ENCODE assay signal across 8 cellular contexts in genomic region chr18:24544141-24544498, GRCh38.
DNase-seq lines count a peak whose midpoint lies in the region; ATAC-seq and TF ChIP-seq lines count a peak whose summit lies in the region.

No MANE protein-coding gene starts in this region.

- no peak overlapping the region for H3K27ac ChIP-seq in neural cell (ENCODE audit: low read length)
- no peak overlapping the region for H3K27ac ChIP-seq in CD8-positive, alpha-beta memory T cell (ENCODE audit: low read depth, low read length)

- no peak overlapping the region for H3K27ac Mint-ChIP-seq in CD8-positive, alpha-beta memory T cell

- no peak for ATAC-seq in GM21390 (IDR thresholded peaks at IDR 0.05; ENCODE audit: unreplicated experiment)

- H3K79me2 ChIP-seq in neural cell (replicated peaks; ENCODE audit: insufficient read depth, low read length) = no peaks in the 10 kb centered on the region

- TF ChIP-seq RAD21 in neural cell (conservative IDR thresholded peaks at IDR 0.05) = peak; percentile 83

- H3K4me2 ChIP-seq in neural cell (ENCODE audit: low read length) = no peak overlapping the region

- no peaks in the 10 kb centered on the region for H3F3A ChIP-seq in neural cell (ENCODE audit: insufficient read depth, low read length, poor library complexity, severe bottlenecking)

- POLR2A ChIA-PET in CD8-positive, alpha-beta memory T cell (lab: Charles Lee) = no interaction called here

- TF ChIP-seq CTCF in GM10266 (IDR thresholded peaks at IDR 0.05; ENCODE audit: control insufficient read depth, insufficient read depth, low read depth, missing control alignments) = peak; percentile 35
- no peak for TF ChIP-seq CTCF in cardiac fibroblast (IDR thresholded peaks at IDR 0.05; ENCODE audit: low read depth, low read length)
- TF ChIP-seq CTCF in neural cell (IDR thresholded peaks at IDR 0.05; ENCODE audit: poor library complexity, severe bottlenecking) = peak; percentile 80

- no peak overlapping the region for H2AFZ ChIP-seq in neural cell (ENCODE audit: low read depth, low read length)

- TF ChIP-seq EP300 in neural cell (conservative IDR thresholded peaks at IDR 0.05; ENCODE audit: poor library complexity, severe bottlenecking) = no peak

- no peaks in the 10 kb centered on the region for H3K9me2 ChIP-seq in neural cell (ENCODE audit: insufficient read depth, low read length)

- H3K9me3 ChIP-seq in neural cell (ENCODE audit: low read length) = no peaks in the 10 kb centered on the region
- H3K9me3 ChIP-seq in CD8-positive, alpha-beta memory T cell (ENCODE audit: low read length) = no peaks in the 10 kb centered on the region

- no peaks in the 10 kb centered on the region for H3K4me1 ChIP-seq in CD8-positive, alpha-beta memory T cell (ENCODE audit: insufficient read depth, low read length)

- no peaks in the 10 kb centered on the region for H3K36me3 ChIP-seq in neural cell (ENCODE audit: insufficient read depth, low read length)
- no peaks in the 10 kb centered on the region for H3K36me3 ChIP-seq in CD8-positive, alpha-beta memory T cell (ENCODE audit: insufficient read depth, low read length)

- no peaks in the 10 kb centered on the region for H3K27me3 ChIP-seq in neural cell (ENCODE audit: insufficient read depth, low read depth, low read length)
- no peaks in the 10 kb centered on the region for H3K27me3 ChIP-seq in CD8-positive, alpha-beta memory T cell (ENCODE audit: insufficient read depth, low read length, poor library complexity, severe bottlenecking)

- no peaks in the 10 kb centered on the region for H4K20me1 ChIP-seq in neural cell (ENCODE audit: insufficient read depth)

- H3K4me3 ChIP-seq in cardiac fibroblast (replicated peaks in 1 of 2; ENCODE audit: low read depth in 2 of 2, low read length in 2 of 2) (no peak overlapping the region), neural cell (ENCODE audit: low read length) (no peak overlapping the region)
- H3K4me3 ChIP-seq in CD8-positive, alpha-beta memory T cell (ENCODE audit: low read length) = no peak overlapping the region

- no peaks in the 10 kb centered on the region for H3K9me3 Mint-ChIP-seq in CD8-positive, alpha-beta memory T cell

- no peaks in the 10 kb centered on the region for H3K36me3 Mint-ChIP-seq in CD8-positive, alpha-beta memory T cell

- no peak overlapping the region for H3K9ac ChIP-seq in neural cell (ENCODE audit: low read length)

- DNase-seq in GM10266 (ENCODE audit: extremely low spot score) = no peak
- peak; percentile 7 for DNase-seq in NCI-H146 (lab: John Stamatoyannopoulos, UW)
- DNase-seq in cardiac fibroblast (ENCODE audit: low read depth in 2 of 2) = peak; percentile 35 to 36
- no peak for DNase-seq in CD8-positive, alpha-beta memory T cell
- DNase-seq in T-helper 2 cell = no peak
- no peak for DNase-seq in activated gamma-delta T cell (lab: John Stamatoyannopoulos, UW)

- H3K4me3 Mint-ChIP-seq in CD8-positive, alpha-beta memory T cell = no peak overlapping the region

- no peaks in the 10 kb centered on the region for H3K4me1 Mint-ChIP-seq in CD8-positive, alpha-beta memory T cell

- CTCF ChIA-PET in CD8-positive, alpha-beta memory T cell (lab: Charles Lee) = no interaction called here

- H3K27me3 Mint-ChIP-seq in CD8-positive, alpha-beta memory T cell = peaks cover 3 to 7% of the 10 kb centered on the region in 2 donors

TF ChIP-seq in neural cell, 6 proteins besides CTCF, POLR2A, EP300 and RAD21:
- TF ChIP-seq EZH2 (IDR thresholded peaks at IDR 0.05; ENCODE audit: borderline replicate concordance, insufficient read depth, low read length, poor library complexity, severe bottlenecking) (no peak), SMC3 (conservative IDR thresholded peaks at IDR 0.05; ENCODE audit: poor library complexity) (peak; percentile 80)

Comparison
In these comparisons a context has a peak if more than half of its experiments do, and no peak if none do; other contexts are left out.
1. DNase-seq: peak in NCI-H146 (single experiment) and cardiac fibroblast (2 of 2); none in GM10266 (single experiment), CD8-positive, alpha-beta memory T cell (0 of 5), T-helper 2 cell (0 of 5) and activated gamma-delta T cell (single experiment).